ENCODE assay signal across 1 cellular context in genomic region chr21:41954654-41955499, GRCh38.
TF ChIP-seq lines count a peak whose summit lies in the region.

No MANE protein-coding gene starts in this region.

TF ChIP-seq in GM12878, 131 proteins besides CTCF, POLR2A, EP300 and RAD21 (continued from another document):
- TF ChIP-seq RCOR1 (conservative IDR thresholded peaks at IDR 0.05; ENCODE audit: low read depth, low read length) (no peak), NBN (IDR thresholded peaks at IDR 0.05) (0 out of 2 replicates have a peak, but pooled peaks have one; percentile 57), NKRF (conservative IDR thresholded peaks at IDR 0.05) (no peak), REST (IDR thresholded peaks at IDR 0.05; ENCODE audit: low read depth, low read length) (no peak), MEF2B (IDR thresholded peaks at IDR 0.05; ENCODE audit: partially characterized antibody, poor library complexity, severe bottlenecking) (no peak), CEBPB (IDR thresholded peaks at IDR 0.05; ENCODE audit: borderline replicate concordance in 1 of 2, low read depth in 2 of 2, low read length in 2 of 2) (no peak), ZNF24 (IDR thresholded peaks at IDR 0.05) (no peak), RUNX3 (IDR thresholded peaks at IDR 0.05; ENCODE audit: low read length) (no peak; the same call in none of the 2 replicates), SMARCA5 (IDR thresholded peaks at IDR 0.05) (no peak), EGR1 (IDR thresholded peaks at IDR 0.05; ENCODE audit: borderline replicate concordance in 1 of 2, low read depth in 2 of 2, low read length in 2 of 2) (0 out of 3 replicates have a peak, but pooled peaks of 1 of the 2 experiments have one; percentile 5), IRF4 (IDR thresholded peaks at IDR 0.05; ENCODE audit: low read depth, low read length) (0 out of 2 replicates have a peak, but pooled peaks have one; percentile 5), TARDBP (IDR thresholded peaks at IDR 0.05; ENCODE audit: borderline replicate concordance) (0 out of 2 replicates have a peak, but pooled peaks have one; percentile 44), BCL3 (IDR thresholded peaks at IDR 0.05; ENCODE audit: borderline replicate concordance, insufficient read depth, low read depth, low read length, poor library complexity, severe bottlenecking) (peak; percentile 55), MYC (IDR thresholded peaks at IDR 0.05; ENCODE audit: insufficient read depth, insufficient read length, insufficient replicate concordance, low read length, severe bottlenecking) (peak; percentile 47), NR2C1 (IDR thresholded peaks at IDR 0.05) (no peak), ZZZ3 (IDR thresholded peaks at IDR 0.05; ENCODE audit: control insufficient read depth, insufficient read length, low read depth) (no peak), CBX5 (IDR thresholded peaks at IDR 0.05; ENCODE audit: low read depth) (no peak), JUND (IDR thresholded peaks at IDR 0.05; ENCODE audit: low read depth, low read length) (no peak), WRNIP1 (IDR thresholded peaks at IDR 0.05; ENCODE audit: borderline replicate concordance, low read depth, low read length) (no peak), NR2C2 (IDR thresholded peaks at IDR 0.05; ENCODE audit: borderline replicate concordance, control insufficient read depth, insufficient read length, low read depth) (peak; percentile 67), POLR2AphosphoS2 (IDR thresholded peaks at IDR 0.05; ENCODE audit: low read depth, low read length) (no peak), MXI1 (IDR thresholded peaks at IDR 0.05; ENCODE audit: low read depth, low read length) (no peak), KLF5 (IDR thresholded peaks at IDR 0.05; ENCODE audit: partially characterized antibody) (no peak), HDGF (IDR thresholded peaks at IDR 0.05) (peak; percentile 97), TCF12 (IDR thresholded peaks at IDR 0.05; ENCODE audit: low read depth, low read length) (no peak), TAF1 (IDR thresholded peaks at IDR 0.05; ENCODE audit: borderline replicate concordance, low read depth, low read length) (no peak), TCF7 (IDR thresholded peaks at IDR 0.05; ENCODE audit: borderline replicate concordance) (no peak), MEF2A (IDR thresholded peaks at IDR 0.05; ENCODE audit: insufficient read depth, low read depth, low read length) (no peak), TCF3 (IDR thresholded peaks at IDR 0.05; ENCODE audit: borderline replicate concordance, insufficient read depth, low read depth, low read length) (peak; percentile 44; the same call in 1 of the 2 replicates)
- TF ChIP-seq, protein P1, sequence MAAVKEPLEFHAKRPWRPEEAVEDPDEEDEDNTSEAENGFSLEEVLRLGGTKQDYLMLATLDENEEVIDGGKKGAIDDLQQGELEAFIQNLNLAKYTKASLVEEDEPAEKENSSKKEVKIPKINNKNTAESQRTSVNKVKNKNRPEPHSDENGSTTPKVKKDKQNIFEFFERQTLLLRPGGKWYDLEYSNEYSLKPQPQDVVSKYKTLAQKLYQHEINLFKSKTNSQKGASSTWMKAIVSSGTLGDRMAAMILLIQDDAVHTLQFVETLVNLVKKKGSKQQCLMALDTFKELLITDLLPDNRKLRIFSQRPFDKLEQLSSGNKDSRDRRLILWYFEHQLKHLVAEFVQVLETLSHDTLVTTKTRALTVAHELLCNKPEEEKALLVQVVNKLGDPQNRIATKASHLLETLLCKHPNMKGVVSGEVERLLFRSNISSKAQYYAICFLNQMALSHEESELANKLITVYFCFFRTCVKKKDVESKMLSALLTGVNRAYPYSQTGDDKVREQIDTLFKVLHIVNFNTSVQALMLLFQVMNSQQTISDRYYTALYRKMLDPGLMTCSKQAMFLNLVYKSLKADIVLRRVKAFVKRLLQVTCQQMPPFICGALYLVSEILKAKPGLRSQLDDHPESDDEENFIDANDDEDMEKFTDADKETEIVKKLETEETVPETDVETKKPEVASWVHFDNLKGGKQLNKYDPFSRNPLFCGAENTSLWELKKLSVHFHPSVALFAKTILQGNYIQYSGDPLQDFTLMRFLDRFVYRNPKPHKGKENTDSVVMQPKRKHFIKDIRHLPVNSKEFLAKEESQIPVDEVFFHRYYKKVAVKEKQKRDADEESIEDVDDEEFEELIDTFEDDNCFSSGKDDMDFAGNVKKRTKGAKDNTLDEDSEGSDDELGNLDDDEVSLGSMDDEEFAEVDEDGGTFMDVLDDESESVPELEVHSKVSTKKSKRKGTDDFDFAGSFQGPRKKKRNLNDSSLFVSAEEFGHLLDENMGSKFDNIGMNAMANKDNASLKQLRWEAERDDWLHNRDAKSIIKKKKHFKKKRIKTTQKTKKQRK (IDR thresholded peaks at IDR 0.05; ENCODE audit: low read depth, low read length), result no peak
- TF ChIP-seq, protein P2, sequence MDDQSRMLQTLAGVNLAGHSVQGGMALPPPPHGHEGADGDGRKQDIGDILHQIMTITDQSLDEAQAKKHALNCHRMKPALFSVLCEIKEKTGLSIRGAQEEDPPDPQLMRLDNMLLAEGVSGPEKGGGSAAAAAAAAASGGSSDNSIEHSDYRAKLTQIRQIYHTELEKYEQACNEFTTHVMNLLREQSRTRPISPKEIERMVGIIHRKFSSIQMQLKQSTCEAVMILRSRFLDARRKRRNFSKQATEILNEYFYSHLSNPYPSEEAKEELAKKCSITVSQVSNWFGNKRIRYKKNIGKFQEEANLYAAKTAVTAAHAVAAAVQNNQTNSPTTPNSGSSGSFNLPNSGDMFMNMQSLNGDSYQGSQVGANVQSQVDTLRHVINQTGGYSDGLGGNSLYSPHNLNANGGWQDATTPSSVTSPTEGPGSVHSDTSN (IDR thresholded peaks at IDR 0.05; ENCODE audit: insufficient replicate concordance, low read depth, low read length), result peak; percentile 51
- TF ChIP-seq, protein P3, sequence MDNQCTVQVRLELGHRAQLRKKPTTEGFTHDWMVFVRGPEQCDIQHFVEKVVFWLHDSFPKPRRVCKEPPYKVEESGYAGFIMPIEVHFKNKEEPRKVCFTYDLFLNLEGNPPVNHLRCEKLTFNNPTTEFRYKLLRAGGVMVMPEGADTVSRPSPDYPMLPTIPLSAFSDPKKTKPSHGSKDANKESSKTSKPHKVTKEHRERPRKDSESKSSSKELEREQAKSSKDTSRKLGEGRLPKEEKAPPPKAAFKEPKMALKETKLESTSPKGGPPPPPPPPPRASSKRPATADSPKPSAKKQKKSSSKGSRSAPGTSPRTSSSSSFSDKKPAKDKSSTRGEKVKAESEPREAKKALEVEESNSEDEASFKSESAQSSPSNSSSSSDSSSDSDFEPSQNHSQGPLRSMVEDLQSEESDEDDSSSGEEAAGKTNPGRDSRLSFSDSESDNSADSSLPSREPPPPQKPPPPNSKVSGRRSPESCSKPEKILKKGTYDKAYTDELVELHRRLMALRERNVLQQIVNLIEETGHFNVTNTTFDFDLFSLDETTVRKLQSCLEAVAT (IDR thresholded peaks at IDR 0.05), result peak; percentile 52; the same call in 1 of the 2 replicates
- TF ChIP-seq, protein P4, sequence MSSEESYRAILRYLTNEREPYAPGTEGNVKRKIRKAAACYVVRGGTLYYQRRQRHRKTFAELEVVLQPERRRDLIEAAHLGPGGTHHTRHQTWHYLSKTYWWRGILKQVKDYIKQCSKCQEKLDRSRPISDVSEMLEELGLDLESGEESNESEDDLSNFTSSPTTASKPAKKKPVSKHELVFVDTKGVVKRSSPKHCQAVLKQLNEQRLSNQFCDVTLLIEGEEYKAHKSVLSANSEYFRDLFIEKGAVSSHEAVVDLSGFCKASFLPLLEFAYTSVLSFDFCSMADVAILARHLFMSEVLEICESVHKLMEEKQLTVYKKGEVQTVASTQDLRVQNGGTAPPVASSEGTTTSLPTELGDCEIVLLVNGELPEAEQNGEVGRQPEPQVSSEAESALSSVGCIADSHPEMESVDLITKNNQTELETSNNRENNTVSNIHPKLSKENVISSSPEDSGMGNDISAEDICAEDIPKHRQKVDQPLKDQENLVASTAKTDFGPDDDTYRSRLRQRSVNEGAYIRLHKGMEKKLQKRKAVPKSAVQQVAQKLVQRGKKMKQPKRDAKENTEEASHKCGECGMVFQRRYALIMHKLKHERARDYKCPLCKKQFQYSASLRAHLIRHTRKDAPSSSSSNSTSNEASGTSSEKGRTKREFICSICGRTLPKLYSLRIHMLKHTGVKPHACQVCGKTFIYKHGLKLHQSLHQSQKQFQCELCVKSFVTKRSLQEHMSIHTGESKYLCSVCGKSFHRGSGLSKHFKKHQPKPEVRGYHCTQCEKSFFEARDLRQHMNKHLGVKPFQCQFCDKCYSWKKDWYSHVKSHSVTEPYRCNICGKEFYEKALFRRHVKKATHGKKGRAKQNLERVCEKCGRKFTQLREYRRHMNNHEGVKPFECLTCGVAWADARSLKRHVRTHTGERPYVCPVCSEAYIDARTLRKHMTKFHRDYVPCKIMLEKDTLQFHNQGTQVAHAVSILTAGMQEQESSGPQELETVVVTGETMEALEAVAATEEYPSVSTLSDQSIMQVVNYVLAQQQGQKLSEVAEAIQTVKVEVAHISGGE (CRISPR knock-in tag; IDR thresholded peaks at IDR 0.05), result no peak
